In genomic region chr3:69420781-69421520, GRCh38 we compare ENCODE assay signal across 18 cellular contexts. TPM values are rescaled to one million over a fixed set of nuclear protein-coding genes. Genes with fewer than 3 reads are reported as not detected.
DNase-seq lines count a peak whose midpoint lies in the region; ATAC-seq and TF ChIP-seq lines count a peak whose summit lies in the region.
"Had no signal": no experiment of that assay in that cellular context is flagged by ENCODE, and none has a peak within 500 bp of the region (broad histone marks: within the 10 kb centered on the region; RNA-seq: fewer than 3 reads in every experiment).

No MANE protein-coding gene starts in this region.

- DNase-seq in EH (ENCODE audit: low read depth): peak; percentile 25
- DNase-seq in WTC11 (ENCODE audit: low spot score): no peak
- DNase-seq in osteoblast (ENCODE audit: insufficient read length, low spot score, missing footprints): no peak
- no peak for DNase-seq in caudate nucleus (lab: John Stamatoyannopoulos, UW)
- DNase-seq in activated naive CD4-positive, alpha-beta T cell treated with anti-CD3 and anti-CD28 coated beads for 36 hours: no peak
- no peak for DNase-seq in activated CD8-positive, alpha-beta memory T cell treated with anti-CD3 and anti-CD28 coated beads, Interleukin-2, amount 50 U/mL, for 48 hours
- DNase-seq in NCI-H82 (lab: John Stamatoyannopoulos, UW): no peak
- DNase-seq: activated gamma-delta T cell treated with Interleukin-2 at 50 U/mL for 16 hours; COR-L47; foreskin melanocyte; HCEC 1CT; SHP77; stimulated activated naive CD4-positive, alpha-beta T cell treated with Interleukin-2 at 50 U/mL for 16 hours; T-helper 17 cell had no signal

- H3K36me3 ChIP-seq in gastroesophageal sphincter (no peaks in the 10 kb centered on the region), osteoblast (ENCODE audit: insufficient read depth, low read length) (no peaks in the 10 kb centered on the region)

- no peaks in the 10 kb centered on the region for H3K79me2 ChIP-seq in osteoblast (ENCODE audit: insufficient read depth, low read length)

- H3K4me3 Mint-ChIP-seq in WTC11: no peak overlapping the region
- no peak overlapping the region for H3K4me3 Mint-ChIP-seq in activated naive CD4-positive, alpha-beta T cell treated with anti-CD3 and anti-CD28 coated beads for 36 hours
- H3K4me3 Mint-ChIP-seq: brain, T-helper 17 cell had no signal

- intact Hi-C loops in activated naive CD4-positive, alpha-beta T cell treated with anti-CD3 and anti-CD28 coated beads for 36 hours (cut with micrococcal nuclease): no loop called here

- TF ChIP-seq CTCF in WTC11 (IDR thresholded peaks at IDR 0.05) (no peak), gastroesophageal sphincter (IDR thresholded peaks at IDR 0.05) (no peak), osteoblast (IDR thresholded peaks at IDR 0.05; ENCODE audit: extremely low read depth, low read depth, low read length) (no peak)

- H2AFZ ChIP-seq in osteoblast (ENCODE audit: low read length): peak overlapping the region; percentile 4

- H3K9me3 ChIP-seq in gastroesophageal sphincter: no peaks in the 10 kb centered on the region
- no peaks in the 10 kb centered on the region for H3K9me3 ChIP-seq in osteoblast (ENCODE audit: low read depth, low read length)

- H3K4me3 ChIP-seq in gastroesophageal sphincter (no peak overlapping the region), osteoblast (ENCODE audit: insufficient read depth, low read length) (no peak overlapping the region)
- H3K4me3 ChIP-seq: GM12878 had no signal

- H3K27me3 Mint-ChIP-seq in WTC11 (ENCODE audit: low read depth): no peaks in the 10 kb centered on the region
- H3K27me3 Mint-ChIP-seq in activated naive CD4-positive, alpha-beta T cell treated with anti-CD3 and anti-CD28 coated beads for 36 hours (ENCODE audit: low read depth): no peaks in the 10 kb centered on the region
- H3K27me3 Mint-ChIP-seq: brain had no signal

- POLR2A ChIA-PET in WTC11 (lab: Charles Lee): no interaction called here

- CTCF ChIA-PET in WTC11 (lab: Charles Lee): interaction anchor here (3.9 kb wide), 1 partner anchor 11 kb away, joined by 18 read pairs; no protein-coding TSS in a partner anchor
- CTCF ChIA-PET in activated naive CD4-positive, alpha-beta T cell treated with anti-CD3 and anti-CD28 coated beads for 36 hours (lab: Charles Lee): interaction anchor here (1.5 kb wide), 1 partner anchor 12 kb away, joined by 5 read pairs; no protein-coding TSS in a partner anchor

- ATAC-seq in WTC11 (no peak), gastroesophageal sphincter (peak; percentile 62)
- ATAC-seq: activated CD4-positive, CD25-positive, alpha-beta regulatory T cell treated with anti-CD3 and anti-CD28 coated beads, Interleukin-2, amount 50 U/mL, for 24 hours; GM12878; T-helper 17 cell had no signal

- H3K36me3 Mint-ChIP-seq in WTC11: 0 out of 2 replicates have a peak, but pooled peaks cover 4% of the 10 kb centered on the region
- no peaks in the 10 kb centered on the region for H3K36me3 Mint-ChIP-seq in activated naive CD4-positive, alpha-beta T cell treated with anti-CD3 and anti-CD28 coated beads for 36 hours (ENCODE audit: low read depth)

- H3K27ac ChIP-seq in gastroesophageal sphincter (no peak overlapping the region), osteoblast (ENCODE audit: low read depth, low read length) (no peak overlapping the region), caudate nucleus (ENCODE audit: low read depth, low read length) (no peak overlapping the region)

- H3K27ac Mint-ChIP-seq in WTC11: peak overlapping the region; percentile 15; the same call in 1 of the 2 replicates
- H3K27ac Mint-ChIP-seq in activated naive CD4-positive, alpha-beta T cell treated with anti-CD3 and anti-CD28 coated beads for 36 hours: no peak overlapping the region
- H3K27ac Mint-ChIP-seq: brain, T-helper 17 cell had no signal

- H3K27me3 ChIP-seq in gastroesophageal sphincter (no peaks in the 10 kb centered on the region), osteoblast (ENCODE audit: insufficient read depth, low read length) (no peaks in the 10 kb centered on the region)

- TF ChIP-seq EP300 in gastroesophageal sphincter (IDR thresholded peaks at IDR 0.05): no peak

- no peak for TF ChIP-seq POLR2A in gastroesophageal sphincter (IDR thresholded peaks at IDR 0.05)

- peaks cover 7% of the 10 kb centered on the region for H3K9me3 Mint-ChIP-seq in WTC11
- no peaks in the 10 kb centered on the region for H3K9me3 Mint-ChIP-seq in activated naive CD4-positive, alpha-beta T cell treated with anti-CD3 and anti-CD28 coated beads for 36 hours

- 0 out of 2 replicates have a peak, but pooled peaks cover 2% of the 10 kb centered on the region for H3K4me1 Mint-ChIP-seq in WTC11
- peaks cover 3% of the 10 kb centered on the region for H3K4me1 Mint-ChIP-seq in activated naive CD4-positive, alpha-beta T cell treated with anti-CD3 and anti-CD28 coated beads for 36 hours (ENCODE audit: low read depth)
- H3K4me1 Mint-ChIP-seq: T-helper 17 cell had no signal

- no peaks in the 10 kb centered on the region for H4K20me1 ChIP-seq in osteoblast (ENCODE audit: insufficient read depth, low read length)

- H3K4me1 ChIP-seq in gastroesophageal sphincter (no peaks in the 10 kb centered on the region), osteoblast (ENCODE audit: insufficient read depth, low read length) (peaks cover 8% of the 10 kb centered on the region)

- WGBS in gastroesophageal sphincter (ENCODE audit: low coverage in 1 of 2), 2 donors: 77 to 81% methylated on average over 4 to 5 of the region's 5 CpGs

- H3K4me2 ChIP-seq in osteoblast (ENCODE audit: insufficient read depth, low read length): no peak overlapping the region

TF ChIP-seq in WTC11, 78 proteins besides CTCF, POLR2A, EP300 and RAD21:
- TF ChIP-seq RORB (CRISPR knock-in tag; IDR thresholded peaks at IDR 0.05): no peak
- TF ChIP-seq ZSCAN18 (CRISPR knock-in tag; IDR thresholded peaks at IDR 0.05): no peak
- no peak for TF ChIP-seq USF2 (CRISPR knock-in tag; IDR thresholded peaks at IDR 0.05)
- no peak for TF ChIP-seq ATF2 (CRISPR knock-in tag; IDR thresholded peaks at IDR 0.05; ENCODE audit: borderline replicate concordance, low read depth)
- TF ChIP-seq EMX1 (CRISPR knock-in tag; IDR thresholded peaks at IDR 0.05): no peak
- no peak for TF ChIP-seq FOXP1 (CRISPR knock-in tag; IDR thresholded peaks at IDR 0.05; ENCODE audit: borderline replicate concordance)
TF ChIP-seq in WTC11: peak in this region for 0.

RNA-seq across cellular contexts. Expression of gene FRMD4B, which starts 35.1 kb away (rescaled TPM):
- 4.0 to 6.7 TPM (median 5.9 TPM) in 3 replicates for total RNA-seq in WTC11 (2021)
- 10 to 100 TPM in 3 of 4 donors, 1 to 10 TPM in 1; 7.1 to 22.3 (median 19.8) TPM for total RNA-seq in gastroesophageal sphincter
- 0.72 and 0.88 TPM in 2 replicates for total RNA-seq in osteoblast
- 10 to 100 TPM; 11.9 to 12.1 TPM for total RNA-seq in activated naive CD4-positive, alpha-beta T cell treated with anti-CD3 and anti-CD28 coated beads for 36 hours
